Comparison of ENCODE assay signal across 22 cellular contexts in genomic region chr9:28024616-28025147, GRCh38.
DNase-seq lines count a peak whose midpoint lies in the region; ATAC-seq and TF ChIP-seq lines count a peak whose summit lies in the region.
"Had no signal": no experiment of that assay in that cellular context is flagged by ENCODE, and none has a peak within 500 bp of the region (broad histone marks: within the 10 kb centered on the region; RNA-seq: fewer than 3 reads in every experiment).

No MANE protein-coding gene starts in this region.

- H3K9me3 Mint-ChIP-seq in neural crest cell, result no peaks in the 10 kb centered on the region
- peaks cover 4 to 13% of the 10 kb centered on the region in 2 donors for H3K9me3 Mint-ChIP-seq in effector memory CD8-positive, alpha-beta T cell
- H3K9me3 Mint-ChIP-seq: activated CD4-positive, alpha-beta T cell treated with anti-CD3 and anti-CD28 coated beads, Interleukin-2, amount 10 ng/mL, durations not matched to agents 7 days and 5 days; activated T-cell treated with anti-CD3 and anti-CD28 coated beads, Interleukin-2, amount 50 U/mL, for 4 hours; neural progenitor cell; stimulated activated naive B cell treated with anti-CD40 and anti-IgM and Interleukin-4, amounts not matched to agents 10 μg/mL and 1 μg/mL and 100 μg/mL, for 72 hours had no signal

- no peak for TF ChIP-seq CTCF in neural crest cell (conservative IDR thresholded peaks at IDR 0.05)

- no peaks in the 10 kb centered on the region for H3K27me3 Mint-ChIP-seq in neural crest cell (ENCODE audit: low read depth)
- no peaks in the 10 kb centered on the region for H3K27me3 Mint-ChIP-seq in effector memory CD8-positive, alpha-beta T cell
- H3K27me3 Mint-ChIP-seq: activated CD4-positive, alpha-beta T cell treated with anti-CD3 and anti-CD28 coated beads, Interleukin-2, amount 10 ng/mL, durations not matched to agents 7 days and 5 days; stimulated activated naive B cell treated with anti-CD40 and anti-IgM and Interleukin-4, amounts not matched to agents 10 μg/mL and 1 μg/mL and 100 μg/mL, for 72 hours had no signal

- peaks cover 29% of the 10 kb centered on the region for H3K4me1 Mint-ChIP-seq in neural crest cell
- no peaks in the 10 kb centered on the region for H3K4me1 Mint-ChIP-seq in effector memory CD8-positive, alpha-beta T cell (ENCODE audit: low read depth in 2 of 2)
- H3K4me1 Mint-ChIP-seq: activated CD4-positive, alpha-beta T cell treated with anti-CD3 and anti-CD28 coated beads, Interleukin-2, amount 10 ng/mL, durations not matched to agents 7 days and 5 days; stimulated activated naive B cell treated with anti-CD40 and anti-IgM and Interleukin-4, amounts not matched to agents 10 μg/mL and 1 μg/mL and 100 μg/mL, for 72 hours had no signal

- no peak for ATAC-seq in HG03442 (IDR thresholded peaks at IDR 0.05; ENCODE audit: unreplicated experiment)
- no peak for ATAC-seq in effector memory CD8-positive, alpha-beta T cell (replicated peaks)
- ATAC-seq: activated T-cell treated with anti-CD3 and anti-CD28 coated beads, Interleukin-2, amount 50 U/mL, for 4 hours; heart right ventricle; stimulated activated naive B cell treated with anti-CD40 and anti-IgM and Interleukin-4, amounts not matched to agents 10 μg/mL and 1 μg/mL and 100 μg/mL, for 72 hours had no signal

- H3K27ac Mint-ChIP-seq in neural crest cell (ENCODE audit: unreplicated experiment), result peak overlapping the region; percentile 27
- no peak overlapping the region for H3K27ac Mint-ChIP-seq in effector memory CD8-positive, alpha-beta T cell
- H3K27ac Mint-ChIP-seq: activated CD4-positive, alpha-beta T cell treated with anti-CD3 and anti-CD28 coated beads, Interleukin-2, amount 10 ng/mL, durations not matched to agents 7 days and 5 days; stimulated activated naive B cell treated with anti-CD40 and anti-IgM and Interleukin-4, amounts not matched to agents 10 μg/mL and 1 μg/mL and 100 μg/mL, for 72 hours had no signal

- H3K4me3 Mint-ChIP-seq in neural crest cell, result no peak overlapping the region
- no peak overlapping the region for H3K4me3 Mint-ChIP-seq in effector memory CD8-positive, alpha-beta T cell
- H3K4me3 Mint-ChIP-seq: activated CD4-positive, alpha-beta T cell treated with anti-CD3 and anti-CD28 coated beads, Interleukin-2, amount 10 ng/mL, durations not matched to agents 7 days and 5 days; activated T-cell treated with anti-CD3 and anti-CD28 coated beads, Interleukin-2, amount 50 U/mL, for 4 hours; neural progenitor cell; stimulated activated naive B cell treated with anti-CD40 and anti-IgM and Interleukin-4, amounts not matched to agents 10 μg/mL and 1 μg/mL and 100 μg/mL, for 72 hours had no signal

- peak; percentile 71 for DNase-seq in NCI-H1048 (lab: John Stamatoyannopoulos, UW)
- peak; percentile 81 for DNase-seq in NCI-H1436 treated with DMSO at 0.1 percent for 48 hours (lab: John Stamatoyannopoulos, UW)
- DNase-seq in astrocyte of the hippocampus (ENCODE audit: low read depth, low spot score), result peak; percentile 57
- DNase-seq in neural crest cell (ENCODE audit: low read depth, low spot score), result no peak
- no peak for DNase-seq in NCI-H2227 (lab: John Stamatoyannopoulos, UW; ENCODE audit: unreplicated experiment)
- no peak for DNase-seq in effector memory CD8-positive, alpha-beta T cell
- no peak for DNase-seq in effector CD8-positive, alpha-beta T cell (lab: John Stamatoyannopoulos, UW)
- DNase-seq: activated CD4-positive, alpha-beta T cell treated with anti-CD3 and anti-CD28 coated beads, Interleukin-2, amount 10 ng/mL, durations not matched to agents 7 days and 5 days; activated naive CD4-positive, alpha-beta T cell treated with Interleukin-2 at 50 U/mL for 16 hours; activated T-cell treated with anti-CD3 and anti-CD28 coated beads, Interleukin-2, amount 50 U/mL, for 4 hours; GM23248; heart right ventricle; KG1; MM.1S; NCI-H1930; NCI-H510A treated with DMSO at 0.1 percent for 48 hours; Peyer's patch; stimulated activated naive B cell treated with anti-CD40 and anti-IgM and Interleukin-4, amounts not matched to agents 10 μg/mL and 1 μg/mL and 100 μg/mL, for 72 hours; SW 1271; T-helper 9 cell had no signal

- peaks cover 3% of the 10 kb centered on the region for H3K36me3 Mint-ChIP-seq in neural crest cell (ENCODE audit: low read depth)
- no peaks in the 10 kb centered on the region for H3K36me3 Mint-ChIP-seq in effector memory CD8-positive, alpha-beta T cell (ENCODE audit: insufficient read depth)
- H3K36me3 Mint-ChIP-seq: neural progenitor cell; stimulated activated naive B cell treated with anti-CD40 and anti-IgM and Interleukin-4, amounts not matched to agents 10 μg/mL and 1 μg/mL and 100 μg/mL, for 72 hours had no signal

Comparison
In these comparisons a context has a peak if more than half of its experiments do, and no peak if none do; other contexts are left out.
1. DNase-seq: peak in NCI-H1048 (single experiment), NCI-H1436 treated with DMSO at 0.1 percent for 48 hours (single experiment) and astrocyte of the hippocampus (single experiment); none in neural crest cell (single experiment), NCI-H2227 (single experiment), effector memory CD8-positive, alpha-beta T cell (0 of 3) and effector CD8-positive, alpha-beta T cell (single experiment).